Comparison of ENCODE assay signal across 8 cellular contexts in genomic region chr6:89385156-89385667, GRCh38. TPM values are rescaled to one million over a fixed set of nuclear protein-coding genes. Genes with fewer than 3 reads are reported as not detected.
DNase-seq lines count a peak whose midpoint lies in the region; ATAC-seq and TF ChIP-seq lines count a peak whose summit lies in the region.

No MANE protein-coding gene starts in this region.

- no peak overlapping the region for H3K4me3 ChIP-seq in hepatocyte
- no peak overlapping the region for H3K4me3 ChIP-seq in Peyer's patch

- TF ChIP-seq CTCF in hepatocyte (IDR thresholded peaks at IDR 0.05; ENCODE audit: poor library complexity) (no peak), Peyer's patch (IDR thresholded peaks at IDR 0.05) (no peak)

- H3K4me1 ChIP-seq in hepatocyte (ENCODE audit: insufficient read depth), result no peaks in the 10 kb centered on the region
- no peaks in the 10 kb centered on the region for H3K4me1 ChIP-seq in Peyer's patch

- DNase-seq in ACHN (peak; percentile 7), MV-4-11 (lab: John Stamatoyannopoulos, UW) (peak; percentile 56), dermis blood vessel endothelial cell (peak; percentile 49), hepatocyte (ENCODE audit: low spot score) (no peak), NCI-H2107 (lab: John Stamatoyannopoulos, UW) (no peak), Peyer's patch (no peak)

- TF ChIP-seq POLR2A in Peyer's patch (IDR thresholded peaks at IDR 0.05), result no peak

- H3K9me2 ChIP-seq in hepatocyte (replicated peaks; ENCODE audit: insufficient read depth), result no peaks in the 10 kb centered on the region

- WGBS in hepatocyte (ENCODE audit: low lambda C conversion rate, missing lambda C conversion rate), result 73% methylated on average over 5 of the region's 5 CpGs

- no peaks in the 10 kb centered on the region for H4K20me1 ChIP-seq in hepatocyte (ENCODE audit: insufficient read depth, poor library complexity, severe bottlenecking)

- in situ Hi-C loops in ACHN (cut with HindIII; ENCODE audit: low pct_ligation_motif_present, low pct_unique_long_range_greater_than_20kb, low sequenced_read_pairs), result no loop called here

- no peak overlapping the region for H3K4me2 ChIP-seq in hepatocyte

- no peak overlapping the region for H3K27ac ChIP-seq in hepatocyte
- no peak overlapping the region for H3K27ac ChIP-seq in Peyer's patch

- no peaks in the 10 kb centered on the region for H3K79me2 ChIP-seq in hepatocyte

- ATAC-seq in GM19463 (IDR thresholded peaks at IDR 0.05; ENCODE audit: unreplicated experiment), result peak; percentile 31
- no peak for ATAC-seq in GM19023 (IDR thresholded peaks at IDR 0.05; ENCODE audit: unreplicated experiment)

- H3K27me3 ChIP-seq in hepatocyte (no peaks in the 10 kb centered on the region), Peyer's patch (no peaks in the 10 kb centered on the region)

- H2AFZ ChIP-seq in hepatocyte, result no peak overlapping the region

- H3K36me3 ChIP-seq in hepatocyte (replicated peaks; ENCODE audit: insufficient read depth, low read depth) (no peaks in the 10 kb centered on the region), Peyer's patch (no peaks in the 10 kb centered on the region)

- no peaks in the 10 kb centered on the region for H3K9me3 ChIP-seq in hepatocyte (ENCODE audit: low read depth)
- H3K9me3 ChIP-seq in Peyer's patch, result no peaks in the 10 kb centered on the region

RNA-seq across cellular contexts. Expression of gene RRAGD, which starts 26.9 kb away (rescaled TPM):
- 0.51 and 1.2 TPM in 2 replicates for total RNA-seq in dermis blood vessel endothelial cell
- 22.5 and 28.1 TPM in 2 replicates for total RNA-seq in hepatocyte
- 9.4 and 11.8 TPM in 2 replicates for polyA plus RNA-seq in hepatocyte
- 1 to 10 TPM in 2 of 4 donors, under 1 TPM in 2; 0.53 to 5.0 (median 2.9) TPM for total RNA-seq in Peyer's patch

RNA-seq across cellular contexts. Expression of gene UBE2J1, which starts 32.7 kb away (rescaled TPM):
- 48.2 and 65.5 TPM in 2 replicates for total RNA-seq in dermis blood vessel endothelial cell
- 64.1 and 68.1 TPM in 2 replicates for total RNA-seq in hepatocyte
- polyA plus RNA-seq in hepatocyte, result 37.3 and 44.7 TPM in 2 replicates
- total RNA-seq in Peyer's patch, result 10 to 100 TPM; 35.0 to 57.8 (median 44.7) TPM

RNA-seq across cellular contexts. Expression of gene ANKRD6, which starts 47.7 kb away (rescaled TPM):
- total RNA-seq in dermis blood vessel endothelial cell (12.1 and 13.6 TPM in 2 replicates), hepatocyte (20.9 and 30.2 TPM in 2 replicates), Peyer's patch (10 to 100 TPM in 1 of 4 donors, 1 to 10 TPM in 2, under 1 TPM in 1; 0.57 to 11.6 (median 3.0) TPM)
- 9.3 and 12.2 TPM in 2 replicates for polyA plus RNA-seq in hepatocyte

Comparison
In these comparisons a context has a peak if more than half of its experiments do, and no peak if none do; other contexts are left out.
1. DNase-seq: peak in ACHN (single experiment), MV-4-11 (single experiment) and dermis blood vessel endothelial cell (single experiment); none in hepatocyte (single experiment), NCI-H2107 (single experiment) and Peyer's patch (0 of 3).